1 cellular context compared by ENCODE assay signal in the genomic region with DNA sequence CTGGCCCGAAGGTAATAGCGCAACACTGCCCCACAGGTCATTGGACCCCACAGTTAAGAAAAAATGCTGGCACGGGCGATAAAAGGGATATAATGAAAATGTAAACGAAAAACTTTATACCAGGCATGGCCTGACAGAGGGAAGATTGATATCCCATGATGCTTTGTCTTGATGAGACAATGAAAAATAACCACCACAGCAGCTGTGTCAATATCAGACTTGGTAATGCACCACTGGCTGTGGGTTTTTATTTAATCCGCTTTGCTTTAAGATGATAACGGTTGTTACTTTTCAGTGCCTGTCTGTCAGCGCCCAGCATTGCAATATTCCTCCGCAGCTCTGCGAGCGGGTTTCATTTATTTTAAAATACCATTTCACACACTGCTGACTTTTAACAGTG.
TF ChIP-seq lines count a peak whose summit lies in the region.

No MANE protein-coding gene starts in this region.

TF ChIP-seq in GM23338, 12 proteins besides CTCF, POLR2A, EP300 and RAD21 (continued from another document):
- no peak for TF ChIP-seq EZH2 (IDR thresholded peaks at IDR 0.05; ENCODE audit: low read depth, unreplicated experiment)
